In genomic region chr5:171413993-171414392, GRCh38 we compare ENCODE assay signal across 3 cellular contexts. TPM values are rescaled to one million over a fixed set of nuclear protein-coding genes. Genes with fewer than 3 reads are reported as not detected.
"Had no signal": no experiment of that assay in that cellular context is flagged by ENCODE, and none has a peak within 500 bp of the region (broad histone marks: within the 10 kb centered on the region; RNA-seq: fewer than 3 reads in every experiment).

No MANE protein-coding gene starts in this region.

RNA-seq across cellular contexts. Expression of gene FGF18, which starts 5.5 kb away (rescaled TPM):
- total RNA-seq: RPMI7951; SJCRH30; T-helper 1 cell treated with Interleukin-12 subunit alpha and Interleukin-12 subunit beta and Interleukin-4 antibody, amounts not matched to agents 30 ng/mL and 1 ng/mL, for 36 hours had no signal
